19 cellular contexts compared by ENCODE assay signal in genomic region chr7:47335071-47335470, GRCh38.
DNase-seq lines count a peak whose midpoint lies in the region; ATAC-seq and TF ChIP-seq lines count a peak whose summit lies in the region.
"Had no signal": no experiment of that assay in that cellular context is flagged by ENCODE, and none has a peak within 500 bp of the region (broad histone marks: within the 10 kb centered on the region; RNA-seq: fewer than 3 reads in every experiment).

No MANE protein-coding gene starts in this region.

- CTCF ChIA-PET in HEK293T (lab: Yijun Ruan, JAX) = no interaction called here

- ATAC-seq in heart left ventricle = no peak
- no peak for ATAC-seq in left ventricle myocardium superior
- ATAC-seq in thoracic aorta (ENCODE audit: insufficient number of reproducible peaks, low FRiP score, low read depth) = no peak
- ATAC-seq in HG03159 (IDR thresholded peaks at IDR 0.05; ENCODE audit: unreplicated experiment) = no peak
- ATAC-seq: HCT116, PC-3 had no signal

- H3K4ac ChIP-seq in mesenchymal stem cell (ENCODE audit: low read depth in 1 of 2, low read length in 2 of 2) = no peak overlapping the region

- peaks cover 25% of the 10 kb centered on the region for H3K79me1 ChIP-seq in mesenchymal stem cell (replicated peaks; ENCODE audit: low read length, poor library complexity, severe bottlenecking)

- intact Hi-C loops in heart left ventricle (cut with DNase I) (loop anchor here in 4 of 10 donors (5.0 kb wide), 4 partner anchors 37 to 68 kb away; no protein-coding TSS in a partner anchor), left ventricle myocardium superior (cut with micrococcal nuclease) (no loop called here)

- H3K9me3 ChIP-seq in heart left ventricle (peaks cover 0 to 8% (median 0%) of the 10 kb centered on the region in 12 donors), mesenchymal stem cell (ENCODE audit: control insufficient read depth, low read length) (no peaks in the 10 kb centered on the region), thoracic aorta (no peaks in the 10 kb centered on the region)

- TF ChIP-seq CTCF in heart left ventricle (IDR thresholded peaks at IDR 0.05) = no peak
- no peak for TF ChIP-seq CTCF in chondrocyte (IDR thresholded peaks at IDR 0.05)
- TF ChIP-seq CTCF in thoracic aorta (IDR thresholded peaks at IDR 0.05) = no peak
- no peak for TF ChIP-seq CTCF in type B pancreatic cell (conservative IDR thresholded peaks at IDR 0.05)

- H3K4me3 ChIP-seq in heart left ventricle (no peak overlapping the region), mesenchymal stem cell (ENCODE audit: insufficient read depth in 1 of 2, low read depth in 1 of 2, low read length in 2 of 2) (no peak overlapping the region), thoracic aorta (no peak overlapping the region)

- DNase-seq in heart left ventricle (no peak), left ventricle myocardium superior (no peak), chondrocyte (ENCODE audit: low spot score) (no peak), mesenchymal stem cell (no peak), thoracic aorta (ENCODE audit: low spot score) (no peak), type B pancreatic cell (ENCODE audit: extremely low spot score, unreplicated experiment) (no peak), HEK293T (ENCODE audit: extremely low spot score) (no peak)
- DNase-seq: DMS79 treated with DMSO at 0.1 percent for 48 hours, GOT3, KG1, NCI-H1105 treated with DMSO at 0.1 percent for 48 hours, NCI-H1694, NCI-H2081 treated with DMSO at 0.1 percent for 48 hours, NCI-H510A treated with DMSO at 0.1 percent for 48 hours, PC-3 had no signal

- H3K27ac ChIP-seq in heart left ventricle (peak overlapping the region; percentile 33 to 87 (median 71)), mesenchymal stem cell (ENCODE audit: low read length, poor library complexity, severe bottlenecking) (no peak overlapping the region), thoracic aorta (peak overlapping the region; percentile 60 to 71)
- H3K27ac ChIP-seq: 22Rv1 had no signal

- H3K27me3 ChIP-seq in heart left ventricle (no peaks in the 10 kb centered on the region), mesenchymal stem cell (ENCODE audit: control insufficient read depth in 1 of 2, insufficient read depth in 1 of 2, low read length in 2 of 2) (peaks cover 0 to 14% of the 10 kb centered on the region in 2 experiments), thoracic aorta (replicated peaks; ENCODE audit: insufficient read depth) (no peaks in the 10 kb centered on the region)

- H3K4me3 Mint-ChIP-seq in chondrocyte (ENCODE audit: unreplicated experiment) (no peak overlapping the region), type B pancreatic cell (no peak overlapping the region)
- H3K4me3 Mint-ChIP-seq: CD14-positive monocyte had no signal

- peaks cover 0 to 60% (median 0%) of the 10 kb centered on the region in 9 donors for H3K36me3 ChIP-seq in heart left ventricle
- peaks cover 0 to 38% of the 10 kb centered on the region in 2 experiments for H3K36me3 ChIP-seq in mesenchymal stem cell (ENCODE audit: control insufficient read depth in 1 of 2, insufficient read depth in 2 of 2, low read depth in 1 of 2, low read length in 2 of 2)
- no peaks in the 10 kb centered on the region for H3K36me3 ChIP-seq in thoracic aorta

- no peak overlapping the region for H2BK5ac ChIP-seq in mesenchymal stem cell (ENCODE audit: low read depth, low read length, poor library complexity, severe bottlenecking)

- 92 to 96% (median 95%) methylated on average over 6 of the region's 6 CpGs for WGBS in heart left ventricle, 4 donors
- 98% methylated on average over 6 of the region's 6 CpGs for whole genome bisulfite sequencing in mesenchymal stem cell

- peaks cover 3% of the 10 kb centered on the region for H3K9me3 Mint-ChIP-seq in chondrocyte (ENCODE audit: low read depth)
- H3K9me3 Mint-ChIP-seq in type B pancreatic cell = no peaks in the 10 kb centered on the region
- H3K9me3 Mint-ChIP-seq: CD14-positive monocyte had no signal

- peaks cover 86% of the 10 kb centered on the region for H3K4me1 Mint-ChIP-seq in chondrocyte (ENCODE audit: low read depth)
- peaks cover 40% of the 10 kb centered on the region for H3K4me1 Mint-ChIP-seq in type B pancreatic cell (ENCODE audit: unreplicated experiment)
- H3K4me1 Mint-ChIP-seq: CD14-positive monocyte had no signal

- H3K36me3 Mint-ChIP-seq in chondrocyte (ENCODE audit: low read depth) (peaks cover 39% of the 10 kb centered on the region), type B pancreatic cell (peaks cover 27% of the 10 kb centered on the region)

- no peak overlapping the region for H2AFZ ChIP-seq in mesenchymal stem cell (ENCODE audit: low read depth, low read length)

- H2AK5ac ChIP-seq in mesenchymal stem cell (ENCODE audit: low read length, severe bottlenecking) = no peak overlapping the region

- POLR2A ChIA-PET in HEK293T (lab: Yijun Ruan, JAX) = no interaction called here

- H3K14ac ChIP-seq in mesenchymal stem cell (ENCODE audit: low read length in 2 of 2) = no peak overlapping the region

- no peak overlapping the region for H3K4me2 ChIP-seq in mesenchymal stem cell (ENCODE audit: low read length, poor library complexity, severe bottlenecking)

- H3K4me1 ChIP-seq in heart left ventricle (peaks cover 0 to 57% (median 27%) of the 10 kb centered on the region in 12 donors), mesenchymal stem cell (ENCODE audit: control insufficient read depth, insufficient read depth, low read depth, low read length) (peaks cover 14% of the 10 kb centered on the region), thoracic aorta (ENCODE audit: control insufficient read depth in 1 of 2, low read depth in 2 of 2) (peaks cover 5 to 40% of the 10 kb centered on the region in 2 donors)

- H2BK120ac ChIP-seq in mesenchymal stem cell (ENCODE audit: low read depth, low read length) = no peak overlapping the region

- no peak for TF ChIP-seq POLR2A in heart left ventricle (IDR thresholded peaks at IDR 0.05)

- H3K27me3 Mint-ChIP-seq in chondrocyte (ENCODE audit: low read depth) (no peaks in the 10 kb centered on the region), type B pancreatic cell (no peaks in the 10 kb centered on the region)

- H3K9ac ChIP-seq in mesenchymal stem cell (ENCODE audit: low read length) = no peak overlapping the region

- no peak overlapping the region for H4K8ac ChIP-seq in mesenchymal stem cell (ENCODE audit: low read length)

- peak overlapping the region; percentile 7 to 57 for H2BK12ac ChIP-seq in mesenchymal stem cell (ENCODE audit: low read length in 2 of 2)

- no peak overlapping the region for H2BK15ac ChIP-seq in mesenchymal stem cell (ENCODE audit: low read depth, poor library complexity, severe bottlenecking)

- peak overlapping the region; percentile 79 for H3K27ac Mint-ChIP-seq in chondrocyte (ENCODE audit: unreplicated experiment)
- H3K27ac Mint-ChIP-seq in type B pancreatic cell = no peak overlapping the region

- H4K91ac ChIP-seq in mesenchymal stem cell (ENCODE audit: low read length) = peak overlapping the region; percentile 84

- no peak overlapping the region for H3K23ac ChIP-seq in mesenchymal stem cell (ENCODE audit: low read length in 2 of 2)

- no peak overlapping the region for H3K18ac ChIP-seq in mesenchymal stem cell (ENCODE audit: low read depth in 1 of 2, low read length in 2 of 2)

TF ChIP-seq in HEK293T, 16 proteins besides CTCF, POLR2A, EP300 and RAD21:
- no peak for TF ChIP-seq ELF4 (IDR thresholded peaks at IDR 0.05)
- TF ChIP-seq CTBP1 (IDR thresholded peaks at IDR 0.05; ENCODE audit: borderline replicate concordance) = no peak
- TF ChIP-seq HDGF (IDR thresholded peaks at IDR 0.05; ENCODE audit: borderline replicate concordance) = no peak
- no peak for TF ChIP-seq FOXK2 (IDR thresholded peaks at IDR 0.05)
- TF ChIP-seq BHLHE40 (IDR thresholded peaks at IDR 0.05; ENCODE audit: borderline replicate concordance) = no peak
- TF ChIP-seq TARDBP (IDR thresholded peaks at IDR 0.05) = no peak
- no peak for TF ChIP-seq ARNT (IDR thresholded peaks at IDR 0.05)
- TF ChIP-seq PKNOX1 (IDR thresholded peaks at IDR 0.05) = no peak
- no peak for TF ChIP-seq FOXM1 (IDR thresholded peaks at IDR 0.05; ENCODE audit: borderline replicate concordance)
- no peak for TF ChIP-seq LEF1 (IDR thresholded peaks at IDR 0.05; ENCODE audit: borderline replicate concordance)
- no peak for TF ChIP-seq ZNF384 (IDR thresholded peaks at IDR 0.05)
- TF ChIP-seq NFRKB (IDR thresholded peaks at IDR 0.05) = no peak
- no peak for TF ChIP-seq SUZ12 (IDR thresholded peaks at IDR 0.05)
- no peak for TF ChIP-seq L3MBTL2 (conservative IDR thresholded peaks at IDR 0.05)
- no peak for TF ChIP-seq FOXA1 (IDR thresholded peaks at IDR 0.05)
- no peak for TF ChIP-seq SP1 (IDR thresholded peaks at IDR 0.05)
